1 cellular context compared by ENCODE assay signal in genomic region chr9:98488578-98489312, GRCh38.
A peak's percentile ranks its signal among the peaks of the same experiment; 100 is the strongest.
TF ChIP-seq lines count a peak whose summit lies in the region.

No MANE protein-coding gene starts in this region.

TF ChIP-seq in HepG2, 621 proteins besides CTCF, POLR2A, EP300 and RAD21 (continued from another document):
- TF ChIP-seq ZBTB40 (IDR thresholded peaks at IDR 0.05) (peak; percentile 57), ZBTB40 (CRISPR knock-in tag; IDR thresholded peaks at IDR 0.05) (peak; percentile 88)
